In the genomic region with DNA sequence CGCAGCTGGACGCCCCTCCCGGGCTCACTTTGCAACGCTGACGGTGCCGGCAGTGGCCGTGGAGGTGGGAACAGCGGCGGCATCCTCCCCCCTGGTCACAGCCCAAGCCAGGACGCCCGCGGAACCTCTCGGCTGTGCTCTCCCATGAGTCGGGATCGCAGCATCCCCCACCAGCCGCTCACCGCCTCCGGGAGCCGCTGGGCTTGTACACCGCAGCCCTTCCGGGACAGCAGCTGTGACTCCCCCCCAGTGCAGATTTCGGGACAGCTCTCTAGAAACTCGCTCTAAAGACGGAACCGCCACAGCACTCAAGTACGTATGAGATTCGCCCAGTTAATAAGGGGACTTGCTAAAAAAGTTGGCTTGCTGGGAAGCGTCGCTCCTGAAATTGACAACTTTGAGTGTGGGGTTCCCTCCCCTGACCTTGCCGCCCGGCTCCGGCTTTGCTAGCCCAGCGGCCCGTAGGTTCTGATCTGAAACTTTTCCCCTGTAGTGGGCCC, we compare ENCODE assay signal across 8 cellular contexts. TPM values are rescaled to one million over a fixed set of nuclear protein-coding genes. Genes with fewer than 3 reads are reported as not detected.
DNase-seq lines count a peak whose midpoint lies in the region; ATAC-seq and TF ChIP-seq lines count a peak whose summit lies in the region.

No MANE protein-coding gene starts in this region.

- H3K9ac ChIP-seq in HCT116 (ENCODE audit: low read length) (peak overlapping the region; percentile 75), iPS-18a (ENCODE audit: low read length) (no peak overlapping the region)

- H3K4me3 Mint-ChIP-seq in activated naive CD8-positive, alpha-beta T cell treated with anti-CD3 and anti-CD28 coated beads for 36 hours: peak overlapping the region; percentile 96
- H3K4me3 Mint-ChIP-seq in stimulated activated memory B cell treated with anti-CD40 and anti-IgM and Interleukin-4, amounts not matched to agents 10 μg/mL and 1 μg/mL and 100 μg/mL, for 72 hours: peak overlapping the region; percentile 95

- intact Hi-C loops in HCT116 (cut with micrococcal nuclease): loop anchor here (5.0 to 10.0 kb wide), 2 partner anchors 143 to 275 kb away; partner anchors contain the start of genes ERP44 and INVS

- H3K36me3 ChIP-seq in HCT116 (ENCODE audit: control insufficient read depth in 1 of 2, insufficient read depth in 2 of 2, low read length in 2 of 2) (no peaks in the 10 kb centered on the region), iPS-18a (ENCODE audit: control insufficient read depth, low read depth, low read length) (no peaks in the 10 kb centered on the region)

- TSS peak; percentile 59 for BruUV-seq in HCT116 (replicated peaks; lab: Mats Ljungman, UMichigan)

- TF ChIP-seq CTCF in AG10803 (conservative IDR thresholded peaks at IDR 0.05; ENCODE audit: low read length) (no peak), HCT116 (IDR thresholded peaks at IDR 0.05 in 2 of 3, conservative IDR thresholded peaks at IDR 0.05 in 1 of 3; ENCODE audit: borderline replicate concordance in 1 of 3, insufficient read depth in 1 of 3, low read depth in 2 of 3, low read length in 2 of 3) (no peak)

- POLR2A ChIA-PET in HCT116 (lab: Charles Lee): no interaction called here

- H3K27me3 ChIP-seq in HCT116 (ENCODE audit: insufficient read depth, low read length) (no peaks in the 10 kb centered on the region), iPS-18a (ENCODE audit: control insufficient read depth, insufficient read depth, low read length) (peaks cover 72% of the 10 kb centered on the region)

- DNase-seq in AG10803 (ENCODE audit: low read depth) (peak; percentile 45), HCT116 (ENCODE audit: low read depth, low spot score) (no peak), left lobe of liver (ENCODE audit: low spot score) (no peak), cerebellar cortex (ENCODE audit: low spot score) (no peak)
- no peak for DNase-seq in activated naive CD8-positive, alpha-beta T cell treated with anti-CD3 and anti-CD28 coated beads for 36 hours

- peak overlapping the region; percentile 98 for H3K27ac Mint-ChIP-seq in activated naive CD8-positive, alpha-beta T cell treated with anti-CD3 and anti-CD28 coated beads for 36 hours
- peak overlapping the region; percentile 91 for H3K27ac Mint-ChIP-seq in stimulated activated memory B cell treated with anti-CD40 and anti-IgM and Interleukin-4, amounts not matched to agents 10 μg/mL and 1 μg/mL and 100 μg/mL, for 72 hours

- no peaks in the 10 kb centered on the region for H3K9me3 Mint-ChIP-seq in activated naive CD8-positive, alpha-beta T cell treated with anti-CD3 and anti-CD28 coated beads for 36 hours
- H3K9me3 Mint-ChIP-seq in stimulated activated memory B cell treated with anti-CD40 and anti-IgM and Interleukin-4, amounts not matched to agents 10 μg/mL and 1 μg/mL and 100 μg/mL, for 72 hours: no peaks in the 10 kb centered on the region

- no peak for TF ChIP-seq RAD21 in HCT116 (IDR thresholded peaks at IDR 0.05; ENCODE audit: low read depth)

- ATAC-seq in HCT116 (no peak; the same call in 1 of the 2 replicates), left lobe of liver (no peak), HG03175 (IDR thresholded peaks at IDR 0.05; ENCODE audit: unreplicated experiment) (no peak)
- ATAC-seq in stimulated activated memory B cell treated with anti-CD40 and anti-IgM and Interleukin-4, amounts not matched to agents 10 μg/mL and 1 μg/mL and 100 μg/mL, for 72 hours: no peak

- H4K20me1 ChIP-seq in HCT116 (ENCODE audit: insufficient read depth): no peaks in the 10 kb centered on the region

- CTCF ChIA-PET in HCT116 (lab: Charles Lee): interaction anchor here (0.6 kb wide), 1 partner anchor 398 kb away, joined by 3 read pairs; no protein-coding TSS in a partner anchor

- peaks cover 6 to 37% of the 10 kb centered on the region in 2 experiments for H3K4me1 ChIP-seq in HCT116 (ENCODE audit: control insufficient read depth in 1 of 2, insufficient read depth in 2 of 2, low read length in 2 of 2)
- peaks cover 37% of the 10 kb centered on the region for H3K4me1 ChIP-seq in iPS-18a (ENCODE audit: control insufficient read depth, low read depth, low read length)

- H3K4me2 ChIP-seq in HCT116 (ENCODE audit: low read length): peak overlapping the region; percentile 99

- H3K4me1 Mint-ChIP-seq in activated naive CD8-positive, alpha-beta T cell treated with anti-CD3 and anti-CD28 coated beads for 36 hours: peaks cover 50% of the 10 kb centered on the region
- peaks cover 70% of the 10 kb centered on the region for H3K4me1 Mint-ChIP-seq in stimulated activated memory B cell treated with anti-CD40 and anti-IgM and Interleukin-4, amounts not matched to agents 10 μg/mL and 1 μg/mL and 100 μg/mL, for 72 hours

- no peaks in the 10 kb centered on the region for H3K9me3 ChIP-seq in HCT116 (ENCODE audit: control insufficient read depth in 1 of 2, insufficient read depth in 1 of 2, low read depth in 1 of 2, low read length in 2 of 2)
- H3K9me3 ChIP-seq in iPS-18a (ENCODE audit: control insufficient read depth, low read depth, low read length): no peaks in the 10 kb centered on the region

- no peaks in the 10 kb centered on the region for H3K9me2 ChIP-seq in HCT116 (ENCODE audit: insufficient read depth)

- peaks cover 4% of the 10 kb centered on the region for H3K27me3 Mint-ChIP-seq in activated naive CD8-positive, alpha-beta T cell treated with anti-CD3 and anti-CD28 coated beads for 36 hours
- no peaks in the 10 kb centered on the region for H3K27me3 Mint-ChIP-seq in stimulated activated memory B cell treated with anti-CD40 and anti-IgM and Interleukin-4, amounts not matched to agents 10 μg/mL and 1 μg/mL and 100 μg/mL, for 72 hours

- no peak for TF ChIP-seq POLR2A in HCT116 (IDR thresholded peaks at IDR 0.05; ENCODE audit: borderline replicate concordance, extremely low read depth, insufficient read depth, insufficient read length)

- H3K4me3 ChIP-seq in AG10803 (ENCODE audit: low read length): peak overlapping the region; percentile 90
- H3K4me3 ChIP-seq in HCT116 (replicated peaks in 1 of 2; ENCODE audit: low read depth in 1 of 2, low read length in 2 of 2): peak overlapping the region; percentile 83 to 84
- H3K4me3 ChIP-seq in iPS-18a (ENCODE audit: low read length): peak overlapping the region; percentile 84

- H2AFZ ChIP-seq in HCT116 (ENCODE audit: low read depth, low read length, poor library complexity, severe bottlenecking): peak overlapping the region; percentile 69

- H3K36me3 Mint-ChIP-seq in activated naive CD8-positive, alpha-beta T cell treated with anti-CD3 and anti-CD28 coated beads for 36 hours: peaks cover 32% of the 10 kb centered on the region
- H3K36me3 Mint-ChIP-seq in stimulated activated memory B cell treated with anti-CD40 and anti-IgM and Interleukin-4, amounts not matched to agents 10 μg/mL and 1 μg/mL and 100 μg/mL, for 72 hours: peaks cover 55% of the 10 kb centered on the region

- peaks cover 11% of the 10 kb centered on the region for H3K79me2 ChIP-seq in HCT116 (ENCODE audit: insufficient read depth, low read length)

- peak overlapping the region; percentile 17; the same call in 1 of the 2 replicates for H3K27ac ChIP-seq in HCT116 (ENCODE audit: low read depth, low read length)
- H3K27ac ChIP-seq in iPS-18a (ENCODE audit: low read length): no peak overlapping the region

- RAD21 ChIA-PET in HCT116 (lab: Charles Lee; ENCODE audit: low non-redundant PET in 1 of 2, low total read pairs in 2 of 2, uncharacterized antibody in 2 of 2, unreplicated experiment in 2 of 2): no interaction called here

TF ChIP-seq in HCT116, 20 proteins besides CTCF, POLR2A, EP300 and RAD21:
- TF ChIP-seq REST (IDR thresholded peaks at IDR 0.05; ENCODE audit: low read depth): no peak
TF ChIP-seq in HCT116: peak in this region for 0.

RNA-seq across cellular contexts. Expression of gene NR4A3, which starts 0.5 kb away (rescaled TPM):
- 0.86 TPM for total RNA-seq in HCT116 (2021; ENCODE audit: unreplicated experiment)
- polyA plus RNA-seq in HCT116 (2012): 0.40 and 1.8 TPM in 2 replicates
- 10 to 100 TPM; 35.7 to 36.9 TPM for total RNA-seq in activated naive CD8-positive, alpha-beta T cell treated with anti-CD3 and anti-CD28 coated beads for 36 hours
- total RNA-seq in left lobe of liver: 0.13 TPM

Comparison
In these comparisons a context has a peak if more than half of its experiments do, and no peak if none do; other contexts are left out.
1. RNA of gene NR4A3, which starts 0.5 kb away (total RNA-seq): 35.7 to 36.9 TPM in activated naive CD8-positive, alpha-beta T cell treated with anti-CD3 and anti-CD28 coated beads for 36 hours; 0.86 TPM in HCT116 (single experiment) and 0.13 TPM in left lobe of liver (single experiment); every median in the first group is over 10 times any median in the second.
2. Peak in every context shown above with its lines, with median percentiles within 50 percentile points of each other: H3K4me3 ChIP-seq.